11 cellular contexts compared by ENCODE assay signal in the genomic region with DNA sequence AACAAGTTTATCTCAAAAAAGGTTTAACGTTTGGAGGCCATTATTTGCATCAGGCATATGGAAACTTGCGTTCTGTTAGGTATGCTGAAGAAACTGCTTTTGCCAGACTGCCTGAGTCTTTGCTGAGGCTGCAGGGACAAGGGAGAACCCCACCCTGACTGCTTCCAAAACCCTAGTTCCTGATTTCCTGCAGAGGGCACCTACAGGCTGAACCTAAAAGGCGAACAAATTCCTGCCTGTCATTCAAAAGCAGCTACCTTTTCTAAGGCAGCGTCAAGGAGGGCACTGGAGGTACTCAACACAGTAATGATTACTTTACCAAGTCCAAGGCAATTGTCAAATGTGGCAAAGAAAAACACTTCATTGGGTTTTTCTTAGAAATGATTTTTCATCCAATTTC. TPM values are rescaled to one million over a fixed set of nuclear protein-coding genes. Genes with fewer than 3 reads are reported as not detected.
DNase-seq lines count a peak whose midpoint lies in the region; ATAC-seq and TF ChIP-seq lines count a peak whose summit lies in the region.
"Had no signal": no experiment of that assay in that cellular context is flagged by ENCODE, and none has a peak within 500 bp of the region (broad histone marks: within the 10 kb centered on the region; RNA-seq: fewer than 3 reads in every experiment).

No MANE protein-coding gene starts in this region.

- no peak for TF ChIP-seq CTCF in Calu3 (IDR thresholded peaks at IDR 0.05; ENCODE audit: unreplicated experiment)

- intact Hi-C loops in Calu3 (cut with micrococcal nuclease; ENCODE audit: unreplicated experiment), result loop anchor here (1.0 to 10.0 kb wide), 3 partner anchors 95 to 246 kb away; no protein-coding TSS in a partner anchor

- DNase-seq in CD1c-positive myeloid dendritic cell (ENCODE audit: extremely low spot score), result peak; percentile 9
- no peak for DNase-seq in Calu3
- DNase-seq in T-cell, result no peak
- no peak for DNase-seq in immature natural killer cell
- DNase-seq in stimulated activated CD4-positive, alpha-beta T cell treated with anti-CD3 and anti-CD28 coated beads, Interleukin-4, amount 100 ng/mL, for 1 hour, result no peak
- no peak for DNase-seq in stimulated activated CD4-positive, alpha-beta T cell treated with anti-CD3 and anti-CD28 coated beads, Interleukin-15, amount 100 ng/mL, for 24 hours
- no peak for DNase-seq in occipital lobe (lab: John Stamatoyannopoulos, UW)
- DNase-seq: activated CD4-positive, alpha-beta T cell treated with anti-CD3 and anti-CD28 coated beads, Interleukin-2, amount 10 ng/mL, durations not matched to agents 24 days and 14 days; activated naive CD4-positive, alpha-beta T cell; NCI-H1048 had no signal

- H3K9me3 Mint-ChIP-seq in Calu3 (ENCODE audit: low read depth, unreplicated experiment) (no peaks in the 10 kb centered on the region), T-cell (no peaks in the 10 kb centered on the region), immature natural killer cell (peaks cover 0 to 2% (median 0%) of the 10 kb centered on the region in 6 donors)
- H3K9me3 Mint-ChIP-seq: activated CD4-positive, alpha-beta T cell treated with anti-CD3 and anti-CD28 coated beads, Interleukin-2, amount 10 ng/mL, durations not matched to agents 24 days and 14 days had no signal

- H3K27ac Mint-ChIP-seq in Calu3 (ENCODE audit: unreplicated experiment) (no peak overlapping the region), T-cell (peak overlapping the region; percentile 8 to 63), immature natural killer cell (no peak overlapping the region)
- H3K27ac Mint-ChIP-seq: activated CD4-positive, alpha-beta T cell treated with anti-CD3 and anti-CD28 coated beads, Interleukin-2, amount 10 ng/mL, durations not matched to agents 24 days and 14 days had no signal

- peaks cover 19% of the 10 kb centered on the region for H3K36me3 Mint-ChIP-seq in Calu3 (ENCODE audit: insufficient read depth, unreplicated experiment)
- peaks cover under 1% of the 10 kb centered on the region for H3K36me3 Mint-ChIP-seq in T-cell
- H3K36me3 Mint-ChIP-seq in immature natural killer cell, result peaks cover 2 to 8% (median 5%) of the 10 kb centered on the region in 3 donors

- H3K4me1 Mint-ChIP-seq in Calu3 (ENCODE audit: low read depth, unreplicated experiment) (no peaks in the 10 kb centered on the region), T-cell (peaks cover 21 to 42% (median 33%) of the 10 kb centered on the region in 3 donors), immature natural killer cell (peaks cover 25 to 29% of the 10 kb centered on the region in 2 donors)

- TF ChIP-seq POLR2A in GM18505 (IDR thresholded peaks at IDR 0.05; ENCODE audit: borderline replicate concordance, extremely low read depth, insufficient read depth, insufficient read length), result no peak

- POLR2A ChIA-PET in T-cell (lab: Charles Lee), result no interaction called here

- ATAC-seq in T-cell (replicated peaks in 1 of 4), result no peak
- no peak for ATAC-seq in GM18505 (IDR thresholded peaks at IDR 0.05; ENCODE audit: unreplicated experiment)

- BruUV-seq in Calu3 (replicated peaks; lab: Mats Ljungman, UMichigan), result no TSS peak

- H3K27me3 Mint-ChIP-seq in Calu3 (ENCODE audit: unreplicated experiment) (no peaks in the 10 kb centered on the region), T-cell (peaks cover 1 to 5% of the 10 kb centered on the region in 2 donors), immature natural killer cell (ENCODE audit: low read depth in 3 of 3) (peaks cover 2 to 3% (median 2%) of the 10 kb centered on the region in 3 donors)

- H3K4me3 Mint-ChIP-seq in Calu3 (ENCODE audit: low read depth, unreplicated experiment) (peak overlapping the region; percentile 93), T-cell (peak overlapping the region; percentile 84 to 90 (median 88)), immature natural killer cell (peak overlapping the region in 4 of 5 donors; percentile 85 to 90 (median 86))

- CTCF ChIA-PET in Calu3 (lab: Charles Lee) (no interaction called here), T-cell (lab: Charles Lee) (interaction anchor here (0.6 to 2.5 kb wide), 5 partner anchors 11 to 190 kb away, joined by 3 to 23 read pairs (median 3); no protein-coding TSS in a partner anchor)

RNA-seq across cellular contexts. Expression of gene CORIN, which starts 0.6 kb away (rescaled TPM):
- total RNA-seq in Calu3 (2022) (0.07 TPM in 1 of 2 replicates, not detected in the other), T-cell (under 1 TPM in 4 of 5 donors, not detected in 1; 0.44 to 0.86 (median 0.55) TPM), occipital lobe (0.62 TPM)
- not detected for polyA plus RNA-seq in immature natural killer cell

Comparison
In these comparisons a context has a peak if more than half of its experiments do, and no peak if none do; other contexts are left out.
1. H3K27ac Mint-ChIP-seq: peak in T-cell (2 of 2); none in Calu3 (single experiment) and immature natural killer cell (0 of 6).
2. Peak in every context shown above with its lines, with median percentiles within 50 percentile points of each other: H3K4me3 Mint-ChIP-seq.